ENCODE assay signal across 2 cellular contexts in genomic region chr16:50844840-50845239, GRCh38.
TF ChIP-seq lines count a peak whose summit lies in the region.

No MANE protein-coding gene starts in this region.

TF ChIP-seq in liver, 16 proteins besides CTCF, POLR2A, EP300 and RAD21 (continued from another document):
- TF ChIP-seq REST (IDR thresholded peaks at IDR 0.05) (no peak), HNF4A (conservative IDR thresholded peaks at IDR 0.05) (peak; percentile 52 to 60)

TF ChIP-seq in HepG2, 621 proteins besides CTCF, POLR2A, EP300 and RAD21 (continued from another document):
- TF ChIP-seq TIGD3 (CRISPR knock-in tag; IDR thresholded peaks at IDR 0.05; ENCODE audit: borderline replicate concordance) (no peak), HOXA3 (CRISPR knock-in tag; IDR thresholded peaks at IDR 0.05) (no peak), HNF1A (IDR thresholded peaks at IDR 0.05; ENCODE audit: low read depth) (no peak), HNF1A (CRISPR knock-in tag; IDR thresholded peaks at IDR 0.05; ENCODE audit: borderline replicate concordance) (no peak), RNF2 (conservative IDR thresholded peaks at IDR 0.05; ENCODE audit: low read depth) (no peak)
